Comparison of ENCODE assay signal across 2 cellular contexts in the genomic region with DNA sequence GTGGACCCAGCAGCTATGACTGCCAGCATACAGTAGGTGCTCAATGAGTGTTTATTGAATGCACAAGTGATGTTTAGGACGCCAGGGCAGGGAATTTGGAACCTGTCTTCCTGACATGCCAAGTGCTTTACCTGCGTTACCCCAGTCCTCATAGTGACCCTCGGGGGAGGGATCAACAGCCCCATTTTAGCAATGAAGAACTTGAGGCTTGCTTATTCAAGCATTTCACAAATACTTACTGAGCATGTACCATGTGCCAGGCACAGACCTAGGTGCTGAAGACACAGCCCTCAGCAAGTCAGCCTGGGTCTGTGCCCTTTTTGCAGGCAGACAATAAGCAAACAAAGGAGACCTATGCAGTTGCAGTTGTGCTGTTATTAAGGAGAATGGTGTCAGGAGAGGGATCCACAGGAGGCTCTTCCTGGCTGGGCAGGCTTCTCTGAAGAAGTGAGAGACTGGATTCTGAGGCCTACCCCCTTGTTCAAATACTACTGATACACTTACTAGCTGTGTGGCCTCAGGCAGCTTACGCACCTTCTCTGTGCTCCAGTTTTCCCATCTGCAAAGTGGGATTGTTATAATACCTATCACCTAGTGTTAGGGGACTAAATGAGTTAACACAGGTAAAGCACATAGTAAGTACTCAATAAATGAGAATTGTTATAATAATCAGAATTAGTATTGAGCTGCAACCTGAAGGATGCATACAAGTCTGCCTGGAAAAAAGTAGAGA.
TF ChIP-seq lines count a peak whose summit lies in the region.

No MANE protein-coding gene starts in this region.

TF ChIP-seq in HepG2, 621 proteins besides CTCF, POLR2A, EP300 and RAD21:
- TF ChIP-seq ZNF780A (CRISPR knock-in tag; IDR thresholded peaks at IDR 0.05) (no peak), ZNF768 (CRISPR knock-in tag; IDR thresholded peaks at IDR 0.05) (peak; percentile 51; the same call in 1 of the 2 replicates), ZKSCAN8 (CRISPR knock-in tag; IDR thresholded peaks at IDR 0.05; ENCODE audit: borderline replicate concordance) (0 out of 2 replicates have a peak, but pooled peaks have one; percentile 50), TBX3 (IDR thresholded peaks at IDR 0.05; ENCODE audit: borderline replicate concordance) (no peak), KLF13 (CRISPR knock-in tag; IDR thresholded peaks at IDR 0.05) (no peak), EHMT2 (IDR thresholded peaks at IDR 0.05; ENCODE audit: borderline replicate concordance, low read depth, low read length) (no peak), ZNF251 (CRISPR knock-in tag; IDR thresholded peaks at IDR 0.05) (no peak), ZNF629 (CRISPR knock-in tag; conservative IDR thresholded peaks at IDR 0.05) (peak; percentile 42), KMT2B (CRISPR knock-in tag; IDR thresholded peaks at IDR 0.05) (no peak)
- TF ChIP-seq, protein P1, sequence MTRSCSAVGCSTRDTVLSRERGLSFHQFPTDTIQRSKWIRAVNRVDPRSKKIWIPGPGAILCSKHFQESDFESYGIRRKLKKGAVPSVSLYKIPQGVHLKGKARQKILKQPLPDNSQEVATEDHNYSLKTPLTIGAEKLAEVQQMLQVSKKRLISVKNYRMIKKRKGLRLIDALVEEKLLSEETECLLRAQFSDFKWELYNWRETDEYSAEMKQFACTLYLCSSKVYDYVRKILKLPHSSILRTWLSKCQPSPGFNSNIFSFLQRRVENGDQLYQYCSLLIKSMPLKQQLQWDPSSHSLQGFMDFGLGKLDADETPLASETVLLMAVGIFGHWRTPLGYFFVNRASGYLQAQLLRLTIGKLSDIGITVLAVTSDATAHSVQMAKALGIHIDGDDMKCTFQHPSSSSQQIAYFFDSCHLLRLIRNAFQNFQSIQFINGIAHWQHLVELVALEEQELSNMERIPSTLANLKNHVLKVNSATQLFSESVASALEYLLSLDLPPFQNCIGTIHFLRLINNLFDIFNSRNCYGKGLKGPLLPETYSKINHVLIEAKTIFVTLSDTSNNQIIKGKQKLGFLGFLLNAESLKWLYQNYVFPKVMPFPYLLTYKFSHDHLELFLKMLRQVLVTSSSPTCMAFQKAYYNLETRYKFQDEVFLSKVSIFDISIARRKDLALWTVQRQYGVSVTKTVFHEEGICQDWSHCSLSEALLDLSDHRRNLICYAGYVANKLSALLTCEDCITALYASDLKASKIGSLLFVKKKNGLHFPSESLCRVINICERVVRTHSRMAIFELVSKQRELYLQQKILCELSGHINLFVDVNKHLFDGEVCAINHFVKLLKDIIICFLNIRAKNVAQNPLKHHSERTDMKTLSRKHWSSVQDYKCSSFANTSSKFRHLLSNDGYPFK (CRISPR knock-in tag; IDR thresholded peaks at IDR 0.05; ENCODE audit: borderline replicate concordance), result no peak
- TF ChIP-seq, protein P2, sequence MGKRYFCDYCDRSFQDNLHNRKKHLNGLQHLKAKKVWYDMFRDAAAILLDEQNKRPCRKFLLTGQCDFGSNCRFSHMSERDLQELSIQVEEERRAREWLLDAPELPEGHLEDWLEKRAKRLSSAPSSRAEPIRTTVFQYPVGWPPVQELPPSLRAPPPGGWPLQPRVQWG (CRISPR knock-in tag; IDR thresholded peaks at IDR 0.05; ENCODE audit: borderline replicate concordance, low read depth), result no peak
- TF ChIP-seq, protein P3, sequence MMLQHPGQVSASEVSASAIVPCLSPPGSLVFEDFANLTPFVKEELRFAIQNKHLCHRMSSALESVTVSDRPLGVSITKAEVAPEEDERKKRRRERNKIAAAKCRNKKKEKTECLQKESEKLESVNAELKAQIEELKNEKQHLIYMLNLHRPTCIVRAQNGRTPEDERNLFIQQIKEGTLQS (CRISPR knock-in tag; IDR thresholded peaks at IDR 0.05), result no peak

TF ChIP-seq in WTC11, 78 proteins besides CTCF, POLR2A, EP300 and RAD21:
- no peak for TF ChIP-seq CREM (CRISPR knock-in tag; IDR thresholded peaks at IDR 0.05)
- TF ChIP-seq NFYB (CRISPR knock-in tag; conservative IDR thresholded peaks at IDR 0.05; ENCODE audit: low read depth), result no peak
- no peak for TF ChIP-seq CREB1 (CRISPR knock-in tag; IDR thresholded peaks at IDR 0.05)
- TF ChIP-seq NR1H2 (CRISPR knock-in tag; IDR thresholded peaks at IDR 0.05), result no peak
- TF ChIP-seq, protein P4, sequence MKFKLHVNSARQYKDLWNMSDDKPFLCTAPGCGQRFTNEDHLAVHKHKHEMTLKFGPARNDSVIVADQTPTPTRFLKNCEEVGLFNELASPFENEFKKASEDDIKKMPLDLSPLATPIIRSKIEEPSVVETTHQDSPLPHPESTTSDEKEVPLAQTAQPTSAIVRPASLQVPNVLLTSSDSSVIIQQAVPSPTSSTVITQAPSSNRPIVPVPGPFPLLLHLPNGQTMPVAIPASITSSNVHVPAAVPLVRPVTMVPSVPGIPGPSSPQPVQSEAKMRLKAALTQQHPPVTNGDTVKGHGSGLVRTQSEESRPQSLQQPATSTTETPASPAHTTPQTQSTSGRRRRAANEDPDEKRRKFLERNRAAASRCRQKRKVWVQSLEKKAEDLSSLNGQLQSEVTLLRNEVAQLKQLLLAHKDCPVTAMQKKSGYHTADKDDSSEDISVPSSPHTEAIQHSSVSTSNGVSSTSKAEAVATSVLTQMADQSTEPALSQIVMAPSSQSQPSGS (CRISPR knock-in tag; IDR thresholded peaks at IDR 0.05; ENCODE audit: borderline replicate concordance, low read depth), result no peak
- TF ChIP-seq, protein P5, sequence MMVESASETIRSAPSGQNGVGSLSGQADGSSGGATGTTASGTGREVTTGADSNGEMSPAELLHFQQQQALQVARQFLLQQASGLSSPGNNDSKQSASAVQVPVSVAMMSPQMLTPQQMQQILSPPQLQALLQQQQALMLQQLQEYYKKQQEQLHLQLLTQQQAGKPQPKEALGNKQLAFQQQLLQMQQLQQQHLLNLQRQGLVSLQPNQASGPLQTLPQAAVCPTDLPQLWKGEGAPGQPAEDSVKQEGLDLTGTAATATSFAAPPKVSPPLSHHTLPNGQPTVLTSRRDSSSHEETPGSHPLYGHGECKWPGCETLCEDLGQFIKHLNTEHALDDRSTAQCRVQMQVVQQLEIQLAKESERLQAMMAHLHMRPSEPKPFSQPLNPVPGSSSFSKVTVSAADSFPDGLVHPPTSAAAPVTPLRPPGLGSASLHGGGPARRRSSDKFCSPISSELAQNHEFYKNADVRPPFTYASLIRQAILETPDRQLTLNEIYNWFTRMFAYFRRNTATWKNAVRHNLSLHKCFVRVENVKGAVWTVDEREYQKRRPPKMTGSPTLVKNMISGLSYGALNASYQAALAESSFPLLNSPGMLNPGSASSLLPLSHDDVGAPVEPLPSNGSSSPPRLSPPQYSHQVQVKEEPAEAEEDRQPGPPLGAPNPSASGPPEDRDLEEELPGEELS (CRISPR knock-in tag; IDR thresholded peaks at IDR 0.05), result no peak
- TF ChIP-seq, protein P6, sequence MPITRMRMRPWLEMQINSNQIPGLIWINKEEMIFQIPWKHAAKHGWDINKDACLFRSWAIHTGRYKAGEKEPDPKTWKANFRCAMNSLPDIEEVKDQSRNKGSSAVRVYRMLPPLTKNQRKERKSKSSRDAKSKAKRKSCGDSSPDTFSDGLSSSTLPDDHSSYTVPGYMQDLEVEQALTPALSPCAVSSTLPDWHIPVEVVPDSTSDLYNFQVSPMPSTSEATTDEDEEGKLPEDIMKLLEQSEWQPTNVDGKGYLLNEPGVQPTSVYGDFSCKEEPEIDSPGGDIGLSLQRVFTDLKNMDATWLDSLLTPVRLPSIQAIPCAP (CRISPR knock-in tag; IDR thresholded peaks at IDR 0.05), result no peak
- no peak for TF ChIP-seq RELA (CRISPR knock-in tag; IDR thresholded peaks at IDR 0.05; ENCODE audit: borderline replicate concordance)
- TF ChIP-seq, protein P7, sequence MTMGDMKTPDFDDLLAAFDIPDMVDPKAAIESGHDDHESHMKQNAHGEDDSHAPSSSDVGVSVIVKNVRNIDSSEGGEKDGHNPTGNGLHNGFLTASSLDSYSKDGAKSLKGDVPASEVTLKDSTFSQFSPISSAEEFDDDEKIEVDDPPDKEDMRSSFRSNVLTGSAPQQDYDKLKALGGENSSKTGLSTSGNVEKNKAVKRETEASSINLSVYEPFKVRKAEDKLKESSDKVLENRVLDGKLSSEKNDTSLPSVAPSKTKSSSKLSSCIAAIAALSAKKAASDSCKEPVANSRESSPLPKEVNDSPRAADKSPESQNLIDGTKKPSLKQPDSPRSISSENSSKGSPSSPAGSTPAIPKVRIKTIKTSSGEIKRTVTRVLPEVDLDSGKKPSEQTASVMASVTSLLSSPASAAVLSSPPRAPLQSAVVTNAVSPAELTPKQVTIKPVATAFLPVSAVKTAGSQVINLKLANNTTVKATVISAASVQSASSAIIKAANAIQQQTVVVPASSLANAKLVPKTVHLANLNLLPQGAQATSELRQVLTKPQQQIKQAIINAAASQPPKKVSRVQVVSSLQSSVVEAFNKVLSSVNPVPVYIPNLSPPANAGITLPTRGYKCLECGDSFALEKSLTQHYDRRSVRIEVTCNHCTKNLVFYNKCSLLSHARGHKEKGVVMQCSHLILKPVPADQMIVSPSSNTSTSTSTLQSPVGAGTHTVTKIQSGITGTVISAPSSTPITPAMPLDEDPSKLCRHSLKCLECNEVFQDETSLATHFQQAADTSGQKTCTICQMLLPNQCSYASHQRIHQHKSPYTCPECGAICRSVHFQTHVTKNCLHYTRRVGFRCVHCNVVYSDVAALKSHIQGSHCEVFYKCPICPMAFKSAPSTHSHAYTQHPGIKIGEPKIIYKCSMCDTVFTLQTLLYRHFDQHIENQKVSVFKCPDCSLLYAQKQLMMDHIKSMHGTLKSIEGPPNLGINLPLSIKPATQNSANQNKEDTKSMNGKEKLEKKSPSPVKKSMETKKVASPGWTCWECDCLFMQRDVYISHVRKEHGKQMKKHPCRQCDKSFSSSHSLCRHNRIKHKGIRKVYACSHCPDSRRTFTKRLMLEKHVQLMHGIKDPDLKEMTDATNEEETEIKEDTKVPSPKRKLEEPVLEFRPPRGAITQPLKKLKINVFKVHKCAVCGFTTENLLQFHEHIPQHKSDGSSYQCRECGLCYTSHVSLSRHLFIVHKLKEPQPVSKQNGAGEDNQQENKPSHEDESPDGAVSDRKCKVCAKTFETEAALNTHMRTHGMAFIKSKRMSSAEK (CRISPR knock-in tag; IDR thresholded peaks at IDR 0.05; ENCODE audit: borderline replicate concordance), result no peak
- TF ChIP-seq, protein P8, sequence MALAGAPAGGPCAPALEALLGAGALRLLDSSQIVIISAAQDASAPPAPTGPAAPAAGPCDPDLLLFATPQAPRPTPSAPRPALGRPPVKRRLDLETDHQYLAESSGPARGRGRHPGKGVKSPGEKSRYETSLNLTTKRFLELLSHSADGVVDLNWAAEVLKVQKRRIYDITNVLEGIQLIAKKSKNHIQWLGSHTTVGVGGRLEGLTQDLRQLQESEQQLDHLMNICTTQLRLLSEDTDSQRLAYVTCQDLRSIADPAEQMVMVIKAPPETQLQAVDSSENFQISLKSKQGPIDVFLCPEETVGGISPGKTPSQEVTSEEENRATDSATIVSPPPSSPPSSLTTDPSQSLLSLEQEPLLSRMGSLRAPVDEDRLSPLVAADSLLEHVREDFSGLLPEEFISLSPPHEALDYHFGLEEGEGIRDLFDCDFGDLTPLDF (CRISPR knock-in tag; IDR thresholded peaks at IDR 0.05), result no peak
- no peak for TF ChIP-seq NR2C2 (CRISPR knock-in tag; IDR thresholded peaks at IDR 0.05)
- no peak for TF ChIP-seq IRF2 (CRISPR knock-in tag; IDR thresholded peaks at IDR 0.05; ENCODE audit: borderline replicate concordance, low read depth)
- TF ChIP-seq ZNF263 (CRISPR knock-in tag; IDR thresholded peaks at IDR 0.05; ENCODE audit: low read depth), result no peak
- no peak for TF ChIP-seq ZNF317 (CRISPR knock-in tag; IDR thresholded peaks at IDR 0.05; ENCODE audit: borderline replicate concordance, low read depth)
- TF ChIP-seq ZNF121 (CRISPR knock-in tag; IDR thresholded peaks at IDR 0.05), result no peak
- no peak for TF ChIP-seq GRHL2 (CRISPR knock-in tag; IDR thresholded peaks at IDR 0.05; ENCODE audit: insufficient replicate concordance, severe bottlenecking)
- TF ChIP-seq PRRX2 (CRISPR knock-in tag; IDR thresholded peaks at IDR 0.05), result no peak
- no peak for TF ChIP-seq ZNF423 (CRISPR knock-in tag; IDR thresholded peaks at IDR 0.05)
- no peak for TF ChIP-seq RORB (CRISPR knock-in tag; IDR thresholded peaks at IDR 0.05)
TF ChIP-seq in WTC11: peak in this region for 0.
